2 cellular contexts compared by ENCODE assay signal in the genomic region with DNA sequence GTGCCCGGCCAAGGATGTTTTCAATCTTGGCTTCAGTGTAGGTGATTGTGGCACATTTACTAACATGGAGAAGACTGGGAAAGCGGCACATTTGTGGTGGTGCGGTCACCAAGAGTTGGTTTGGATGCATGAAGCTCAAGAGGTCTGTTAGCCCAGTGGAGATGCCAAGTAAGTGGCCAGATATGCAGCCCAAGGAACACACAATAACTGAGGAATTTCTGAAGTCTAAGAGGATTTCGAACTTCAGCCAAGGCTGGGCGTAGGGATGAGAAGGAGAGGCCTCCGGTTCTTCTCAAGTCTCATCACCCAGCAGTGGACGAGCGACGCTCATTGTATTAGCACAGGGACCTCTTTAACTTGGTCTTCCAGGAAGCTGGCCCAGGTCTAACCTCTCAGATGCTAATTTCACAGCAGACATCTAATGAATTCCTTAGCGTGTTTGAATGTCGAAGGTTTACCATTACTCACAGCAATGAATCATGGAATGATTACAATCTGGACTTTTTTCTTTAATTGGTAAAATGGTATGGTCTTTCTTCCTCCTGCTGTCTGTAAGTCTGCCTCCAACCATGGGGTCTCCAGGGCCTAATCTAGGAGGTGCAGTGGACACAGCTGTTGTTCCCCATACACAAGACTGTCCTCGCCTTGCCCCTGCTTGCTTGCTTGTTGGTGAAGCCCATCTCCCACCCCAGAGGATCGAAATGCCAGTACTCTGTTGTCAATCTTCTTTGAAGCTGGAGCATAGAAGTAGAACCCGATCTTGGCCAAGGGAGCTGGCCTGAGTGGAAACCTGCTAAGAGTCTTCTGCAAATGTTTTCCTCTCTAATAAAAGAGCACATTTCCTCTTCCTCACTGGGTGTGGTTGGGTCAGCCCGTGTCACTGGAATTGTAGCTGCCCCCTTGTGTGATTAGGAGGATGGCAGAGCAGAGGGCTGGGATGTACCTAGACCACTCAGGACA.
A peak's percentile ranks its signal among the peaks of the same experiment; 100 is the strongest.
TF ChIP-seq lines count a peak whose summit lies in the region.

No MANE protein-coding gene starts in this region.

TF ChIP-seq in HCT116, 20 proteins besides CTCF, POLR2A, EP300 and RAD21 (continued from another document):
- TF ChIP-seq SP1 (IDR thresholded peaks at IDR 0.05; ENCODE audit: low read depth), result no peak
- no peak for TF ChIP-seq POLR2AphosphoS5 (IDR thresholded peaks at IDR 0.05; ENCODE audit: low read depth, low read length)
- no peak for TF ChIP-seq CBX3 (IDR thresholded peaks at IDR 0.05; ENCODE audit: low read depth)

TF ChIP-seq in endothelial cell of umbilical vein, 7 proteins besides CTCF, POLR2A, EP300 and RAD21:
- TF ChIP-seq GATA2 (IDR thresholded peaks at IDR 0.05; ENCODE audit: insufficient read depth, insufficient read length, low read depth, low read length) (peak; percentile 55), POLR2AphosphoS5 (IDR thresholded peaks at IDR 0.05; ENCODE audit: insufficient read depth, low read depth, low read length) (no peak), FOS (IDR thresholded peaks at IDR 0.05; ENCODE audit: borderline replicate concordance, insufficient read depth, low read length) (peak; percentile 23)
